Comparison of ENCODE assay signal across 2 cellular contexts in genomic region chr12:30928356-30929264, GRCh38.
TF ChIP-seq lines count a peak whose summit lies in the region.

No MANE protein-coding gene starts in this region.

TF ChIP-seq in K562, 482 proteins besides CTCF, POLR2A, EP300 and RAD21 (continued from another document):
- no peak for TF ChIP-seq E2F5 (CRISPR knock-in tag; IDR thresholded peaks at IDR 0.05)

TF ChIP-seq in GM23338, 12 proteins besides CTCF, POLR2A, EP300 and RAD21 (continued from another document):
- TF ChIP-seq ETS1 (IDR thresholded peaks at IDR 0.05): no peak
TF ChIP-seq in GM23338: peak in this region for 0.
